ENCODE assay signal across 27 cellular contexts in the genomic region with DNA sequence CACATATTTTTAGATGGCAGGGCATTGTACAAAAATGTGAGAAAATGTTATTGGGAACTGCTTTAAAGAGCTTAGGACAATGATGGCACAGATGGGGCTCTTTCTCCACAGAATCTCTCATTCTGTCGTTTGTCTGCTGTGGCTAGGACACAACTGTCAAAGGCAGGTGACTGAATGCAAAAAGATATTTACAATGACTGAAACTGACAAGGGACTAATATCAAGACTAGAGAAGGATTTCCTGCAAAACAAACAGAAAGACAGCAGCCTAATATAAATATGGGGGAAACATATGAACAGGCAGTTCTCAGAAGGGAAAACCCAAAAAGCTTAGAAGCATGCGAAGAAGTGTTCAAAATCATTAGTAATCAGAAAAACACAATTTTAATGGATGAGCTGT.
"Had no signal": no experiment of that assay in that cellular context is flagged by ENCODE, and none has a peak within 500 bp of the region (broad histone marks: within the 10 kb centered on the region; RNA-seq: fewer than 3 reads in every experiment).

No MANE protein-coding gene starts in this region.

- FAIRE-seq: urothelium cell line had no signal

- H3K4me1 ChIP-seq: stomach, suprapubic skin, testis, thyroid gland, tibial artery, tibial nerve, transverse colon, upper lobe of left lung, upper lobe of right lung, uterus, vagina had no signal

- H3K27me3 ChIP-seq: stomach, suprapubic skin, testis, thyroid gland, tibial artery, tibial nerve, transverse colon, upper lobe of left lung, upper lobe of right lung, uterus, vagina had no signal

- H3K9me3 ChIP-seq: suprapubic skin, testis, thoracic aorta, thyroid gland, tibial artery, tibial nerve, transverse colon, upper lobe of left lung, upper lobe of right lung, uterus, vagina had no signal

- DNase-seq: stimulated activated CD4-positive, alpha-beta T cell treated with anti-CD3 and anti-CD28 coated beads, Interleukin-2, amount 100 ng/mL, for 48 hours; stimulated activated CD4-positive, alpha-beta T cell treated with anti-CD3 and anti-CD28 coated beads, Interleukin-4, amount 100 ng/mL, for 1 hour; stimulated activated CD4-positive, alpha-beta T cell treated with anti-CD3 and anti-CD28 coated beads, Interleukin-4, amount 100 ng/mL, for 24 hours; stimulated activated CD4-positive, alpha-beta T cell treated with anti-CD3 and anti-CD28 coated beads, Interleukin-4, amount 100 ng/mL, for 4 hours; stimulated activated CD8-positive, alpha-beta memory T cell treated with anti-CD3 and anti-CD28 coated beads, Interleukin-4, amount 100 ng/mL, for 48 hours; stimulated activated naive B cell treated with anti-CD40 and anti-IgM and Interleukin-4, amounts not matched to agents 10 μg/mL and 1 μg/mL and 100 μg/mL, for 72 hours; stimulated activated naive CD4-positive, alpha-beta T cell; stimulated activated naive CD4-positive, alpha-beta T cell treated with Interleukin-2 at 50 U/mL for 16 hours; stimulated activated naive CD8-positive, alpha-beta T cell treated with anti-CD3 and anti-CD28 coated beads, Interleukin-15, amount 100 ng/mL, for 72 hours; stimulated activated naive CD8-positive, alpha-beta T cell treated with anti-CD3 and anti-CD28 coated beads, Interleukin-15, Interleukin-2, amounts not matched to agents 100 U/mL and 50 U/mL, for 24 hours; stomach; substantia nigra; testis; thyroid gland; tibial artery; transverse colon; trophoblast cell; upper lobe of left lung; upper lobe of right lung; uterus had no signal

- H3K4me3 ChIP-seq: stomach, suprapubic skin, testis, thoracic aorta, thyroid gland, tibial artery, tibial nerve, transverse colon, upper lobe of left lung, upper lobe of right lung, uterus, vagina had no signal

- H3K36me3 ChIP-seq: stomach, suprapubic skin, thoracic aorta, thyroid gland, tibial artery, tibial nerve, transverse colon, upper lobe of left lung, upper lobe of right lung, uterus, vagina had no signal

- ATAC-seq: stimulated activated effector memory CD8-positive, alpha-beta T cell treated with anti-CD3 and anti-CD28 coated beads, Interleukin-12 subunit alpha, Interleukin-12 subunit beta, amount 100 ng/mL, for 72 hours; stimulated activated memory B cell treated with anti-CD40 and anti-IgM and Interleukin-4, amounts not matched to agents 10 μg/mL and 1 μg/mL and 100 μg/mL, for 72 hours; stimulated activated naive B cell treated with anti-CD40 and anti-IgM and Interleukin-4, amounts not matched to agents 10 μg/mL and 1 μg/mL and 100 μg/mL, for 72 hours; stimulated activated naive CD8-positive, alpha-beta T cell treated with anti-CD3 and anti-CD28 coated beads, Interleukin-15, amount 100 ng/mL, for 72 hours; stimulated activated naive CD8-positive, alpha-beta T cell treated with anti-CD3 and anti-CD28 coated beads, Interleukin-15, Interleukin-2, amounts not matched to agents 100 U/mL and 50 U/mL, for 24 hours; upper lobe of right lung had no signal

- H3K27ac ChIP-seq: stomach, suprapubic skin, testis, thoracic aorta, thyroid gland, tibial artery, tibial nerve, transverse colon, upper lobe of left lung, upper lobe of right lung, uterus, vagina had no signal
